Comparison of ENCODE assay signal across 8 cellular contexts in the genomic region with DNA sequence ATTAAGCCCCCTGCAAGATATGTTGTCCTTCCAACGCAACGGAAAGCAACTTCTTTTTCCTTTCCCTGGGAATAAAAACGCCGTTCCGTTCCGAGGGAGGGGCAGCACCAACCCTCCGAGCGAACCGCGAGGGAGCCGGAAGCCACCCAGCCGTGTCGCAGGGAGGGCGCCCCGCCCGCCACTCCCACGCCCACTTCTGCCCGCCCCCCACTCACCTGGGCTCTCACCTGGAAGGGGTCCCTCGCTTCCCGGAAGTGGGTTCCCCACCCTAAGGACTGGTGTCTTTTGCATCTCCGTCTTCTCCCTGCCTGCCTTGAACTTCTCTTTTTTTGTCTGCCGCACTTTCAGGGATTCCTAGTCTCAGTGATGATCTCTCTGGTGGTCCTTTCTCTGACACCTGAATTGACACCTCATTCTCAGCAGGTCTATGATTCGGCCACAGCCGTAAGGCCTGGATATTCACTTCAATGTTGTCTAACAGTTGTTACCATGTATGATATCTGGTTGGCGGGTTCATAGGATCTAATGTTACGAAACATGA. TPM values are rescaled to one million over a fixed set of nuclear protein-coding genes. Genes with fewer than 3 reads are reported as not detected.
DNase-seq lines count a peak whose midpoint lies in the region; ATAC-seq and TF ChIP-seq lines count a peak whose summit lies in the region.

No MANE protein-coding gene starts in this region.

- DNase-seq in GM13977 (ENCODE audit: low spot score) (peak; percentile 50), iPS DF 6.9 (ENCODE audit: low read depth, low spot score) (peak; percentile 22), smooth muscle cell (lab: John Stamatoyannopoulos, UW; ENCODE audit: unreplicated experiment) (no peak), NCI-H187 treated with DMSO at 0.1 percent for 48 hours (lab: John Stamatoyannopoulos, UW) (no peak), KBM-7 (no peak)
- DNase-seq in activated naive CD4-positive, alpha-beta T cell treated with anti-CD3 and anti-CD28 coated beads, Interleukin-2, amount 50 U/mL, for 72 hours (ENCODE audit: low spot score in 2 of 2), result peak in 1 of 2 donors; percentile 54

- no CpG with 5 or more reads among the region's 26 CpGs for WGBS in iPS DF 6.9 (ENCODE audit: insufficient coverage, insufficient read length)
- WGBS in smooth muscle cell (ENCODE audit: low lambda C conversion rate), result 13% methylated on average over 23 of the region's 26 CpGs

- H3K4me1 ChIP-seq in OCI-LY1 (ENCODE audit: insufficient read depth, low read length, severe bottlenecking), result peaks cover 9% of the 10 kb centered on the region
- H3K4me1 ChIP-seq in iPS DF 6.9 (ENCODE audit: control insufficient read depth, insufficient read depth, low read length), result peaks cover 1% of the 10 kb centered on the region; the same call in 1 of the 2 replicates
- no peaks in the 10 kb centered on the region for H3K4me1 ChIP-seq in smooth muscle cell (ENCODE audit: low read depth)

- no peaks in the 10 kb centered on the region for H3K9me2 ChIP-seq in OCI-LY1 (ENCODE audit: low read depth, low read length)

- H3K9me3 ChIP-seq in OCI-LY1 (ENCODE audit: low read length) (no peaks in the 10 kb centered on the region), iPS DF 6.9 (ENCODE audit: control insufficient read depth, insufficient read depth, low read length) (no peaks in the 10 kb centered on the region), smooth muscle cell (replicated peaks; ENCODE audit: low read depth) (no peaks in the 10 kb centered on the region)

- H4K20me1 ChIP-seq in OCI-LY1 (ENCODE audit: insufficient read depth, low read length), result no peaks in the 10 kb centered on the region
- no peaks in the 10 kb centered on the region for H4K20me1 ChIP-seq in smooth muscle cell (ENCODE audit: low read depth)

- ATAC-seq in HG02642 (IDR thresholded peaks at IDR 0.05; ENCODE audit: poor library complexity, unreplicated experiment), result peak; percentile 30
- peak; percentile 34 to 64 for ATAC-seq in activated naive CD4-positive, alpha-beta T cell treated with anti-CD3 and anti-CD28 coated beads, Interleukin-2, amount 50 U/mL, for 72 hours

- peak overlapping the region; percentile 98 to 100 for H3K27ac Mint-ChIP-seq in activated naive CD4-positive, alpha-beta T cell treated with anti-CD3 and anti-CD28 coated beads, Interleukin-2, amount 50 U/mL, for 72 hours

- H3F3A ChIP-seq in OCI-LY1 (ENCODE audit: insufficient read depth, low read length) (peaks cover 4% of the 10 kb centered on the region; the same call in 1 of the 2 replicates), smooth muscle cell (ENCODE audit: low read depth) (peaks cover 11% of the 10 kb centered on the region)

- in situ Hi-C loops in GM13977 (cut with MboI; ENCODE audit: low pct_unique_long_range_greater_than_20kb, low sequenced_read_pairs, unreplicated experiment) (no loop called here), KBM-7 (cut with MboI; ENCODE audit: low pct_unique_long_range_greater_than_20kb, low sequenced_read_pairs) (no loop called here)

- H3K36me3 ChIP-seq in OCI-LY1 (ENCODE audit: insufficient read depth, low read length) (no peaks in the 10 kb centered on the region), iPS DF 6.9 (ENCODE audit: control insufficient read depth, insufficient read depth, low read length) (no peaks in the 10 kb centered on the region), smooth muscle cell (ENCODE audit: low read depth) (no peaks in the 10 kb centered on the region)

- peak overlapping the region; percentile 79 for H3K4me2 ChIP-seq in OCI-LY1 (ENCODE audit: low read length)
- peak overlapping the region; percentile 86 for H3K4me2 ChIP-seq in smooth muscle cell

- H3K4me3 ChIP-seq in OCI-LY1 (ENCODE audit: low read depth, low read length, poor library complexity, severe bottlenecking) (peak overlapping the region; percentile 74), iPS DF 6.9 (ENCODE audit: low read length) (peak overlapping the region; percentile 70; the same call in 1 of the 2 replicates), smooth muscle cell (peak overlapping the region; percentile 89)

- H3K9ac ChIP-seq in OCI-LY1 (ENCODE audit: low read length) (peak overlapping the region; percentile 49; the same call in 1 of the 2 replicates), smooth muscle cell (ENCODE audit: low read depth) (peak overlapping the region; percentile 42)

- TF ChIP-seq CTCF in GM13977 (IDR thresholded peaks at IDR 0.05; ENCODE audit: extremely low read depth, insufficient read depth, missing control alignments), result no peak
- no peak for TF ChIP-seq CTCF in OCI-LY1 (IDR thresholded peaks at IDR 0.05; ENCODE audit: low read length)
- TF ChIP-seq CTCF in smooth muscle cell (IDR thresholded peaks at IDR 0.05; ENCODE audit: borderline replicate concordance, insufficient read depth, poor library complexity, severe bottlenecking), result no peak

- peaks cover 0 to 5% of the 10 kb centered on the region in 2 donors for H3K36me3 Mint-ChIP-seq in activated naive CD4-positive, alpha-beta T cell treated with anti-CD3 and anti-CD28 coated beads, Interleukin-2, amount 50 U/mL, for 72 hours

- no peaks in the 10 kb centered on the region for H3K9me3 Mint-ChIP-seq in activated naive CD4-positive, alpha-beta T cell treated with anti-CD3 and anti-CD28 coated beads, Interleukin-2, amount 50 U/mL, for 72 hours

- H2AFZ ChIP-seq in OCI-LY1 (ENCODE audit: low read length) (0 out of 2 replicates have a peak overlapping the region, but pooled peaks have one; percentile 15), smooth muscle cell (ENCODE audit: low read depth) (peak overlapping the region; percentile 64)

- no peaks in the 10 kb centered on the region for H3K79me2 ChIP-seq in OCI-LY1 (ENCODE audit: insufficient read depth, low read length)
- no peaks in the 10 kb centered on the region for H3K79me2 ChIP-seq in smooth muscle cell (ENCODE audit: low read depth)

- H3K27ac ChIP-seq in OCI-LY1 (ENCODE audit: low read depth, low read length, poor library complexity, severe bottlenecking), result peak overlapping the region; percentile 16
- no peak overlapping the region for H3K27ac ChIP-seq in iPS DF 6.9 (ENCODE audit: low read length)
- H3K27ac ChIP-seq in smooth muscle cell (ENCODE audit: low read depth), result peak overlapping the region; percentile 88

- H3K27me3 ChIP-seq in OCI-LY1 (ENCODE audit: insufficient read depth, low read length) (peaks cover 4% of the 10 kb centered on the region; the same call in 1 of the 2 replicates), iPS DF 6.9 (ENCODE audit: control insufficient read depth, insufficient read depth, low read length) (no peaks in the 10 kb centered on the region), smooth muscle cell (ENCODE audit: low read depth) (no peaks in the 10 kb centered on the region)

RNA-seq across cellular contexts. Expression of a gene that starts 25.3 kb away (rescaled TPM):
- under 1 TPM; 0.14 TPM for total RNA-seq in activated naive CD4-positive, alpha-beta T cell treated with anti-CD3 and anti-CD28 coated beads, Interleukin-2, amount 50 U/mL, for 72 hours
- total RNA-seq in smooth muscle cell, result 2.5 and 3.0 TPM in 2 replicates
- 0.39 TPM in 1 of 2 replicates, not detected in the other for polyA plus RNA-seq in smooth muscle cell

Comparison
In these comparisons a context has a peak if more than half of its experiments do, and no peak if none do; other contexts are left out.
1. DNase-seq: peak in GM13977 (single experiment) and iPS DF 6.9 (single experiment); none in smooth muscle cell (single experiment), NCI-H187 treated with DMSO at 0.1 percent for 48 hours (single experiment) and KBM-7 (single experiment).
2. Peak in every context shown above with its lines, with median percentiles within 50 percentile points of each other: H3K4me3 ChIP-seq.